ENCODE assay signal across 24 cellular contexts in the genomic region with DNA sequence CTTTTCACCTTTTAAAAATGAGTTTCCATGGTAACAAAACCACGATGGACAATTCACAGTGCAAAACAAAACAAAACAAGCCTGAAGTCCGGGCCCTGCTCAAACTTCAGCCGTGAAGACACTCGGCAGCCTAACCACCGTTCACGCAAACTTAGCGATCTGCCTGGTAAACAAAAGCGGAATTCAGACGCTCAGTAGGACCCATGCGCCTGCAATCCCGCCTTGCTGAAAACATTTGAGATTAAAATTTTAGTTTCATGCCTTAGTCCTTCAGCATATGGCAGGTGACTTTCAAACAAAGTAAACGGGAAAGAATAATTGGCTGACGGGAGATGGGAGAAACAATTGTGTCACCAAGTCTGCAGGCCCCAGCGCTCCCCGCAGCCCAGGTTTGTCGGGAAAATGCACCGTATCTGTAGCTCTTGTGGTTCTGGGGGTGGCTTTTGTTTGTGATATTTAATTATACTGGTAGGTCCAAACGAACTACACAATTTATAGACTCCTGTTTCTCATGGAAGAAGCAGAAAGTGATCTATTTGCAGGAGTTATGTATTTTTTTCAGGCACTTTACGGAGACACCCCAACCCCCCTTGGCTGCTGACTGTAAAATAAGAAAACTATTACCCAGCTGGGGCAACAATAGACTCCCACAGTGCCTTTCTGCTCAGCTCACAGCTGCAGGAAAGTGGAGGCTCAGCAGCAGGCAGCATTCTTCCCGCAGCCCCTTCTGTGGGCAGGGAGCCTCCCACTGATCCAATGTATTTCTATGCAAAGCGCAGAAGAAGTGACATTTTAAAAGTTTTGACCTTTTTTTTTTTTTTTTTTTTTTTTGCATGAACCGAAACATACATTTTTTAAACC.
A peak's percentile ranks its signal among the peaks of the same experiment; 100 is the strongest.
DNase-seq lines count a peak whose midpoint lies in the region; ATAC-seq and TF ChIP-seq lines count a peak whose summit lies in the region.
"Had no signal": no experiment of that assay in that cellular context is flagged by ENCODE, and none has a peak within 500 bp of the region (broad histone marks: within the 10 kb centered on the region; RNA-seq: fewer than 3 reads in every experiment).

No MANE protein-coding gene starts in this region.

- H3K9me3 Mint-ChIP-seq in chondrocyte (ENCODE audit: low read depth), result peaks cover 14% of the 10 kb centered on the region
- H3K9me3 Mint-ChIP-seq in type B pancreatic cell, result no peaks in the 10 kb centered on the region
- H3K9me3 Mint-ChIP-seq in stimulated activated effector memory CD8-positive, alpha-beta T cell treated with anti-CD3 and anti-CD28 coated beads, Interleukin-12 subunit alpha, Interleukin-12 subunit beta, amount 100 ng/mL, for 72 hours, result peaks cover 6% of the 10 kb centered on the region
- H3K9me3 Mint-ChIP-seq: activated naive CD4-positive, alpha-beta T cell treated with anti-CD3 and anti-CD28 coated beads, Interleukin-2, amount 50 U/mL, for 72 hours had no signal

- no peak overlapping the region for H3K27ac ChIP-seq in lower lobe of right lung
- H3K27ac ChIP-seq: A549, brain microvascular endothelial cell, epithelial cell of prostate, tibial artery, WERI-Rb-1 had no signal

- no peaks in the 10 kb centered on the region for H3K4me1 ChIP-seq in lower lobe of right lung
- H3K4me1 ChIP-seq: A549, tibial artery had no signal

- H3K27me3 Mint-ChIP-seq in chondrocyte (ENCODE audit: low read depth) (peaks cover 24% of the 10 kb centered on the region), type B pancreatic cell (peaks cover 48% of the 10 kb centered on the region)

- H3K27me3 ChIP-seq in lower lobe of right lung (ENCODE audit: low read depth), result peaks cover 12% of the 10 kb centered on the region
- H3K27me3 ChIP-seq: brain microvascular endothelial cell had no signal

- intact Hi-C loops in lower lobe of right lung (cut with DNase I), result no loop called here

- H3K4me3 Mint-ChIP-seq in chondrocyte (ENCODE audit: unreplicated experiment) (no peak overlapping the region), type B pancreatic cell (peak overlapping the region; percentile 62)
- H3K4me3 Mint-ChIP-seq in stimulated activated effector memory CD8-positive, alpha-beta T cell treated with anti-CD3 and anti-CD28 coated beads, Interleukin-12 subunit alpha, Interleukin-12 subunit beta, amount 100 ng/mL, for 72 hours, result no peak overlapping the region
- H3K4me3 Mint-ChIP-seq: immature natural killer cell; natural killer cell; stimulated activated naive B cell treated with anti-CD40 and anti-IgM and Interleukin-4, amounts not matched to agents 10 μg/mL and 1 μg/mL and 100 μg/mL, for 72 hours; T-helper 1 cell treated with Interleukin-12 subunit alpha and Interleukin-12 subunit beta and Interleukin-4 antibody, amounts not matched to agents 30 μg/mL and 1 μg/mL, for 36 hours had no signal

- H3K4me1 Mint-ChIP-seq in chondrocyte (ENCODE audit: low read depth) (no peaks in the 10 kb centered on the region), type B pancreatic cell (ENCODE audit: unreplicated experiment) (peaks cover 28% of the 10 kb centered on the region)
- H3K4me1 Mint-ChIP-seq in stimulated activated effector memory CD8-positive, alpha-beta T cell treated with anti-CD3 and anti-CD28 coated beads, Interleukin-12 subunit alpha, Interleukin-12 subunit beta, amount 100 ng/mL, for 72 hours, result no peaks in the 10 kb centered on the region
- H3K4me1 Mint-ChIP-seq: immature natural killer cell; natural killer cell; stimulated activated naive B cell treated with anti-CD40 and anti-IgM and Interleukin-4, amounts not matched to agents 10 μg/mL and 1 μg/mL and 100 μg/mL, for 72 hours had no signal

- no peak for ATAC-seq in SK-N-SH treated with all-trans-retinoic acid at 6 μM for 48 hours
- ATAC-seq in stimulated activated effector memory CD8-positive, alpha-beta T cell treated with anti-CD3 and anti-CD28 coated beads, Interleukin-12 subunit alpha, Interleukin-12 subunit beta, amount 100 ng/mL, for 72 hours, result no peak
- ATAC-seq in lower lobe of right lung, result no peak
- ATAC-seq: A549; activated naive CD4-positive, alpha-beta T cell treated with anti-CD3 and anti-CD28 coated beads, Interleukin-2, amount 50 U/mL, for 72 hours; natural killer cell; stimulated activated naive B cell treated with anti-CD40 and anti-IgM and Interleukin-4, amounts not matched to agents 10 μg/mL and 1 μg/mL and 100 μg/mL, for 72 hours had no signal

- H3K27ac Mint-ChIP-seq in chondrocyte (ENCODE audit: unreplicated experiment), result no peak overlapping the region
- no peak overlapping the region for H3K27ac Mint-ChIP-seq in type B pancreatic cell
- no peak overlapping the region for H3K27ac Mint-ChIP-seq in stimulated activated effector memory CD8-positive, alpha-beta T cell treated with anti-CD3 and anti-CD28 coated beads, Interleukin-12 subunit alpha, Interleukin-12 subunit beta, amount 100 ng/mL, for 72 hours
- H3K27ac Mint-ChIP-seq: activated naive CD4-positive, alpha-beta T cell treated with anti-CD3 and anti-CD28 coated beads, Interleukin-2, amount 50 U/mL, for 72 hours; immature natural killer cell; natural killer cell; stimulated activated naive B cell treated with anti-CD40 and anti-IgM and Interleukin-4, amounts not matched to agents 10 μg/mL and 1 μg/mL and 100 μg/mL, for 72 hours; T-helper 1 cell treated with Interleukin-12 subunit alpha and Interleukin-12 subunit beta and Interleukin-4 antibody, amounts not matched to agents 30 μg/mL and 1 μg/mL, for 36 hours had no signal

- H3K4me3 ChIP-seq in lower lobe of right lung, result no peak overlapping the region
- H3K4me3 ChIP-seq: A549, tibial artery had no signal

- H3K36me3 ChIP-seq in lower lobe of right lung, result no peaks in the 10 kb centered on the region
- H3K36me3 ChIP-seq: brain microvascular endothelial cell, tibial artery, WERI-Rb-1 had no signal

- H3K36me3 Mint-ChIP-seq in chondrocyte (ENCODE audit: low read depth) (no peaks in the 10 kb centered on the region), type B pancreatic cell (no peaks in the 10 kb centered on the region)
- H3K36me3 Mint-ChIP-seq in stimulated activated effector memory CD8-positive, alpha-beta T cell treated with anti-CD3 and anti-CD28 coated beads, Interleukin-12 subunit alpha, Interleukin-12 subunit beta, amount 100 ng/mL, for 72 hours, result no peaks in the 10 kb centered on the region
- H3K36me3 Mint-ChIP-seq: immature natural killer cell; natural killer cell; stimulated activated naive B cell treated with anti-CD40 and anti-IgM and Interleukin-4, amounts not matched to agents 10 μg/mL and 1 μg/mL and 100 μg/mL, for 72 hours had no signal

- TF ChIP-seq CTCF in chondrocyte (IDR thresholded peaks at IDR 0.05) (no peak), type B pancreatic cell (conservative IDR thresholded peaks at IDR 0.05) (no peak), lower lobe of right lung (IDR thresholded peaks at IDR 0.05) (no peak)

- H3K9me3 ChIP-seq in lower lobe of right lung, result no peaks in the 10 kb centered on the region
- H3K9me3 ChIP-seq: A549, tibial artery had no signal

- DNase-seq in activated effector memory CD4-positive, alpha-beta T cell treated with anti-CD3 and anti-CD28 coated beads, Interleukin-2, amount 50 U/mL, for 16 hours, result peak; percentile 37
- DNase-seq in activated effector memory CD4-positive, alpha-beta T cell treated with Interleukin-2 at 50 U/mL for 16 hours, result no peak
- DNase-seq in chondrocyte (ENCODE audit: low spot score) (peak; percentile 27), left kidney (ENCODE audit: low read depth, low spot score) (peak; percentile 57), type B pancreatic cell (ENCODE audit: extremely low spot score, unreplicated experiment) (no peak), lower lobe of right lung (no peak)
- no peak for DNase-seq in stimulated activated effector memory CD8-positive, alpha-beta T cell treated with anti-CD3 and anti-CD28 coated beads, Interleukin-12 subunit alpha, Interleukin-12 subunit beta, amount 100 ng/mL, for 72 hours (ENCODE audit: low spot score in 2 of 2)
- DNase-seq: activated CD4-positive, alpha-beta T cell treated with anti-CD3 and anti-CD28 coated beads, Interleukin-2, amount 50 U/mL, for 48 hours; brain microvascular endothelial cell; C1 segment of cervical spinal cord; immature natural killer cell; natural killer cell; NCI-H1436; NCI-H510A; OCI-M1; SHP77; stimulated activated naive B cell treated with anti-CD40 and anti-IgM and Interleukin-4, amounts not matched to agents 10 μg/mL and 1 μg/mL and 100 μg/mL, for 72 hours; WERI-Rb-1 had no signal

TF ChIP-seq in SK-N-SH treated with all-trans-retinoic acid at 6 μM for 48 hours, 23 proteins besides CTCF, POLR2A, EP300 and RAD21 (continues in another document):
- TF ChIP-seq, protein P1, sequence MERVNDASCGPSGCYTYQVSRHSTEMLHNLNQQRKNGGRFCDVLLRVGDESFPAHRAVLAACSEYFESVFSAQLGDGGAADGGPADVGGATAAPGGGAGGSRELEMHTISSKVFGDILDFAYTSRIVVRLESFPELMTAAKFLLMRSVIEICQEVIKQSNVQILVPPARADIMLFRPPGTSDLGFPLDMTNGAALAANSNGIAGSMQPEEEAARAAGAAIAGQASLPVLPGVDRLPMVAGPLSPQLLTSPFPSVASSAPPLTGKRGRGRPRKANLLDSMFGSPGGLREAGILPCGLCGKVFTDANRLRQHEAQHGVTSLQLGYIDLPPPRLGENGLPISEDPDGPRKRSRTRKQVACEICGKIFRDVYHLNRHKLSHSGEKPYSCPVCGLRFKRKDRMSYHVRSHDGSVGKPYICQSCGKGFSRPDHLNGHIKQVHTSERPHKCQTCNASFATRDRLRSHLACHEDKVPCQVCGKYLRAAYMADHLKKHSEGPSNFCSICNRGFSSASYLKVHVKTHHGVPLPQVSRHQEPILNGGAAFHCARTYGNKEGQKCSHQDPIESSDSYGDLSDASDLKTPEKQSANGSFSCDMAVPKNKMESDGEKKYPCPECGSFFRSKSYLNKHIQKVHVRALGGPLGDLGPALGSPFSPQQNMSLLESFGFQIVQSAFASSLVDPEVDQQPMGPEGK (CRISPR knock-in tag; IDR thresholded peaks at IDR 0.05; ENCODE audit: borderline replicate concordance), result no peak
- TF ChIP-seq OSR1 (CRISPR knock-in tag; IDR thresholded peaks at IDR 0.05) (no peak), ZFP30 (CRISPR knock-in tag; IDR thresholded peaks at IDR 0.05) (no peak), ARNTL (CRISPR knock-in tag; IDR thresholded peaks at IDR 0.05; ENCODE audit: borderline replicate concordance, low read depth) (no peak), CREB5 (CRISPR knock-in tag; IDR thresholded peaks at IDR 0.05; ENCODE audit: low read depth) (no peak), ESRRG (CRISPR knock-in tag; IDR thresholded peaks at IDR 0.05) (no peak)

Comparison
In these comparisons a context has a peak if more than half of its experiments do, and no peak if none do; other contexts are left out.
1. DNase-seq: peak in activated effector memory CD4-positive, alpha-beta T cell treated with anti-CD3 and anti-CD28 coated beads, Interleukin-2, amount 50 U/mL, for 16 hours (single experiment), chondrocyte (single experiment) and left kidney (single experiment); none in activated effector memory CD4-positive, alpha-beta T cell treated with Interleukin-2 at 50 U/mL for 16 hours (single experiment), type B pancreatic cell (single experiment), stimulated activated effector memory CD8-positive, alpha-beta T cell treated with anti-CD3 and anti-CD28 coated beads, Interleukin-12 subunit alpha, Interleukin-12 subunit beta, amount 100 ng/mL, for 72 hours (0 of 2) and lower lobe of right lung (single experiment).